ENCODE assay signal across 8 cellular contexts in the genomic region with DNA sequence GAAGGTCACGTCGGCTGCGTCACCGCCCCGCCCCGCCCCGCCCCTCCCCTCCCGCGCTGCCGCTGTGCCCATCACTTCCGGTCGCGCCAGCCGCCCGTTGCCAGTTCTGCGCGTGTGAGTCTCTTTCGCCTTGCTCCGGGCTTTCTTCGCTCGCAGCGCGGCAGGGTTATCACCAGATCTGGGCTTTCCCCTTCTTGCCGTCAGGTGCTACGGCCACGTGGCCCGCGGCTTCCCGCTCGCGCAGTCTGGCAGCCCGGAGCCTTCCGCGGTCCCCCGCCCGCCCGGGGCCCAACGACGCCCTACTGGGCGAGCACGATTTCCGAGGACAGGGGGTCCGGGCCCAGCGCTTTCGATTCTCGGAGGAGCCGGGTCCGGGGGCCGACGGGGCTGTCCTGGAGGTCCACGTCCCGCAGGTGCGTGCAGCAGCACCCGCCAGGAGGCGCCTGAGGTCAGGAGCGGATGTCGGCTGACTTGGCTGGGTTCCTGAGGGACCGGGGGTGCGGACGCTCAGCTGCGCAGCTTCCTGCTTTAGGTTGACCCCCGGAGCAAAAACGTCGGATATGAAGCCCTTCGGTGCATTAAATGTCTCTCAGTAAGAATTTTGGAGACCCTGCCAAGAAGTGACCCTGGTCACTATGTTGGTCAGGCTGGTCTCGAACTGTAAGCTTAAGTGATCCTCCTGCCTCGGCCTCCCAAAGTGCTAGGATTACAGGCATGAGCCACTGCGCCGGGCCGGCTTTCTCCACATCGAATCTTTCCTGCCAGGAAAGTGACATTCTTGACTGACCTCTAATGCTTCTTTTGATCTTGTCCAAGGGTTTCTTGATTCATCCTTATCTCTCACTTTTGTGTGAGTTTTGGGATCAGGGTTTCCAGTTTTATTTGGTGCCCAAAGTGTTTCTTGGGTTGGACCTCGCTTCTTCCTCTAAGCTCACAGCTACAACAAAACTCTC. TPM values are rescaled to one million over a fixed set of nuclear protein-coding genes. Genes with fewer than 3 reads are reported as not detected.
A peak's percentile ranks its signal among the peaks of the same experiment; 100 is the strongest.
DNase-seq lines count a peak whose midpoint lies in the region; ATAC-seq and TF ChIP-seq lines count a peak whose summit lies in the region.

Gene METTL23, plus strand, starts transcription at position 74 of the 953 bp plus-strand sequence. CDS start 2,872 bp downstream, outside the sequence.

- H3K27ac ChIP-seq in KOPT-K1 (ENCODE audit: low read depth, low read length, poor library complexity, severe bottlenecking): peak within 1 kb of the TSS; percentile 99
- H3K27ac ChIP-seq in ascending aorta: peak within 1 kb of the TSS; percentile 96 to 98

- no peaks in the 10 kb centered on the region for H3K9me3 Mint-ChIP-seq in T-helper 1 cell treated with Interleukin-12 subunit alpha and Interleukin-12 subunit beta and Interleukin-4 antibody, amounts not matched to agents 30 μg/mL and 1 μg/mL, for 36 hours

- peaks cover 42% of the 10 kb centered on the region for H3K36me3 Mint-ChIP-seq in T-helper 1 cell treated with Interleukin-12 subunit alpha and Interleukin-12 subunit beta and Interleukin-4 antibody, amounts not matched to agents 30 μg/mL and 1 μg/mL, for 36 hours (ENCODE audit: low read depth)

- H3K27ac Mint-ChIP-seq in T-helper 1 cell treated with Interleukin-12 subunit alpha and Interleukin-12 subunit beta and Interleukin-4 antibody, amounts not matched to agents 30 μg/mL and 1 μg/mL, for 36 hours: peak within 1 kb of the TSS; percentile 99

- peak; percentile 68 to 84 (median 75) for TF ChIP-seq CTCF in ascending aorta (IDR thresholded peaks at IDR 0.05)

- peaks cover 32% of the 10 kb centered on the region for H3K4me1 Mint-ChIP-seq in T-helper 1 cell treated with Interleukin-12 subunit alpha and Interleukin-12 subunit beta and Interleukin-4 antibody, amounts not matched to agents 30 μg/mL and 1 μg/mL, for 36 hours (ENCODE audit: low read depth)

- H3K4me1 ChIP-seq in ascending aorta: peaks cover 24 to 35% of the 10 kb centered on the region in 2 donors

- no peaks in the 10 kb centered on the region for H3K27me3 Mint-ChIP-seq in T-helper 1 cell treated with Interleukin-12 subunit alpha and Interleukin-12 subunit beta and Interleukin-4 antibody, amounts not matched to agents 30 μg/mL and 1 μg/mL, for 36 hours (ENCODE audit: low read depth)

- H3K27me3 ChIP-seq in ascending aorta: no peaks in the 10 kb centered on the region

- H3K4me3 Mint-ChIP-seq in T-helper 1 cell treated with Interleukin-12 subunit alpha and Interleukin-12 subunit beta and Interleukin-4 antibody, amounts not matched to agents 30 μg/mL and 1 μg/mL, for 36 hours: peak within 1 kb of the TSS; percentile 95

- peak; percentile 29 for ATAC-seq in GM21786 (IDR thresholded peaks at IDR 0.05; ENCODE audit: unreplicated experiment)

- intact Hi-C loops in ascending aorta (cut with DNase I): loop anchor here (1.0 to 5.0 kb wide), 4 partner anchors 10 to 56 kb away; partner anchors contain the start of gene SRSF2

- H3K9me3 ChIP-seq in KOPT-K1 (ENCODE audit: insufficient read depth, low read length, poor library complexity, severe bottlenecking): no peaks in the 10 kb centered on the region
- no peaks in the 10 kb centered on the region for H3K9me3 ChIP-seq in ascending aorta

- H3K36me3 ChIP-seq in KOPT-K1 (ENCODE audit: insufficient read depth, low read length) (peaks cover 61% of the 10 kb centered on the region), ascending aorta (peaks cover 38 to 50% of the 10 kb centered on the region in 2 donors)

- peak within 1 kb of the TSS; percentile 93 to 100 for H3K4me3 ChIP-seq in ascending aorta
- peak within 1 kb of the TSS; percentile 92 for H3K4me3 ChIP-seq in skeletal muscle cell (ENCODE audit: low read depth, low read length)

- DNase-seq in GM03348 (ENCODE audit: low spot score): peak; percentile 80
- peak in 1 of 2 donors; percentile 89 for DNase-seq in ascending aorta (ENCODE audit: low spot score in 2 of 2)
- DNase-seq in hypothalamus (lab: John Stamatoyannopoulos, UW): peak in 37 of 51 donors; percentile 44 to 82 (median 72)
- no peak for DNase-seq in skeletal muscle cell (ENCODE audit: low read depth)
- no peak for DNase-seq in dedifferentiated amniotic fluid mesenchymal stem cell (ENCODE audit: extremely low spot score)

RNA-seq across cellular contexts. Expression of gene METTL23, which starts in this region (rescaled TPM):
- total RNA-seq in ascending aorta: 31.2 TPM

Comparison
In these comparisons a context has a peak if more than half of its experiments do, and no peak if none do; other contexts are left out.
1. DNase-seq: peak in GM03348 (single experiment) and hypothalamus (37 of 51); none in skeletal muscle cell (single experiment) and dedifferentiated amniotic fluid mesenchymal stem cell (single experiment).